ENCODE assay signal across 14 cellular contexts in the genomic region with DNA sequence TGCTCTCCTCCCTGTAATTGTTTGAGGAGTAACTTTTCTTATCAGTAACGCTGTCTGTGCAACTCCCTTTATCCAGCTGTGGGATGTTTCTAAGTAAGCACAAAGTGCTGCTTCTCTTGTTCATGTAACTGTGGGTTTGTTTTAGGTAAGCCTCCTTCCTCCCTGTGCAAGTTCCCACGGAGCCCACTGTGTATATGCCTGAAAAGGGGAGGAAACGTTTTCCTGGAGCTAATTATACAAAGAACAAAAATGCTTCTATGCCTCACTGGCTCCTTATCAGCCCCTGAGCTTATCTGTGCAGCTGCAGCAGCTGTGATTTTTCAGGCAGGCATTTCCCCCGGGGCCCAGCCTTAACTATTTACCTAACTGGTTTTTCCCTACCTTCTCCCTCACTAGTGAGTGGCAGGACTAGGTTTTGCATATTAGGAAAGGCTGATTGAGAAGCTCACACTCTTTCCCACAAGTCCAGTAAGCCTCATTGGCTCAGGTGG.
DNase-seq lines count a peak whose midpoint lies in the region; ATAC-seq, FAIRE-seq and TF ChIP-seq lines count a peak whose summit lies in the region.
"Had no signal": no experiment of that assay in that cellular context is flagged by ENCODE, and none has a peak within 500 bp of the region (broad histone marks: within the 10 kb centered on the region; RNA-seq: fewer than 3 reads in every experiment).

No MANE protein-coding gene starts in this region.

- 51 to 80% methylated on average over 1 to 3 of the region's 4 CpGs for WGBS in endodermal cell (ENCODE audit: insufficient coverage in 1 of 2, insufficient read length in 1 of 2), 2 experiments
- 0 to 1% methylated on average over 4 of the region's 4 CpGs for WGBS in pancreas, 2 donors

- peaks cover 6% of the 10 kb centered on the region for H3K4me1 ChIP-seq in endodermal cell (ENCODE audit: control insufficient read depth, insufficient read depth, low read length)
- peaks cover 0 to 7% (median 0%) of the 10 kb centered on the region in 3 donors for H3K4me1 ChIP-seq in pancreas
- H3K4me1 ChIP-seq: gastroesophageal sphincter, lower lobe of right lung had no signal

- H3K9me3 Mint-ChIP-seq in endodermal cell, result peaks cover 1% of the 10 kb centered on the region
- H3K9me3 Mint-ChIP-seq: activated CD4-positive, alpha-beta memory T cell treated with anti-CD3 and anti-CD28 coated beads, Interleukin-2, amount 10 ng/mL, durations not matched to agents 7 days and 5 days had no signal

- H3K27ac Mint-ChIP-seq in endodermal cell, result no peak overlapping the region
- H3K27ac Mint-ChIP-seq: activated CD4-positive, alpha-beta memory T cell treated with anti-CD3 and anti-CD28 coated beads, Interleukin-2, amount 10 ng/mL, durations not matched to agents 7 days and 5 days; activated naive CD8-positive, alpha-beta T cell had no signal

- DNase-seq in endodermal cell, result peak; percentile 60
- peak in 3 of 6 donors; percentile 26 to 42 (median 29) for DNase-seq in pancreas
- no peak for DNase-seq in mucosa of gallbladder (ENCODE audit: low spot score)
- DNase-seq in middle frontal gyrus (ENCODE audit: extremely low spot score, low spot score), result no peak
- no peak for DNase-seq in HTR-8/SVneo (ENCODE audit: insufficient read length, low spot score)
- DNase-seq: activated CD4-positive, alpha-beta memory T cell treated with anti-CD3 and anti-CD28 coated beads, Interleukin-2, amount 10 ng/mL, durations not matched to agents 7 days and 5 days; dermis blood vessel endothelial cell; lower lobe of right lung; NCI-H146; T-helper 2 cell had no signal

- no peaks in the 10 kb centered on the region for H3K36me3 Mint-ChIP-seq in endodermal cell (ENCODE audit: low read depth)
- H3K36me3 Mint-ChIP-seq: activated naive CD8-positive, alpha-beta T cell had no signal

- no peak overlapping the region for H3K9ac ChIP-seq in endodermal cell (ENCODE audit: extremely low read depth, low read length, poor library complexity, severe bottlenecking)

- TF ChIP-seq CTCF in endodermal cell (conservative IDR thresholded peaks at IDR 0.05) (no peak), pancreas (IDR thresholded peaks at IDR 0.05) (no peak)

- no peak for FAIRE-seq in pancreas (lab: Jason Lieb, UNC)
- FAIRE-seq in HTR-8/SVneo (lab: Jason Lieb, UNC), result no peak

- H3K27me3 Mint-ChIP-seq in endodermal cell (ENCODE audit: insufficient read depth), result no peaks in the 10 kb centered on the region
- H3K27me3 Mint-ChIP-seq: activated CD4-positive, alpha-beta memory T cell treated with anti-CD3 and anti-CD28 coated beads, Interleukin-2, amount 10 ng/mL, durations not matched to agents 7 days and 5 days; activated naive CD8-positive, alpha-beta T cell had no signal

- peaks cover 16% of the 10 kb centered on the region for H3K4me1 Mint-ChIP-seq in endodermal cell
- H3K4me1 Mint-ChIP-seq: activated CD4-positive, alpha-beta memory T cell treated with anti-CD3 and anti-CD28 coated beads, Interleukin-2, amount 10 ng/mL, durations not matched to agents 7 days and 5 days had no signal

- no peaks in the 10 kb centered on the region for H3K9me3 ChIP-seq in endodermal cell (ENCODE audit: control insufficient read depth, low read length)
- H3K9me3 ChIP-seq in pancreas, result no peaks in the 10 kb centered on the region
- H3K9me3 ChIP-seq: gastroesophageal sphincter, lower lobe of right lung had no signal

- no peak overlapping the region for H3K27ac ChIP-seq in endodermal cell (ENCODE audit: low read depth, low read length)
- no peak overlapping the region for H3K27ac ChIP-seq in pancreas
- H3K27ac ChIP-seq: gastroesophageal sphincter, lower lobe of right lung had no signal

- intact Hi-C loops in pancreas (cut with DNase I), result no loop called here

- H3K4me3 ChIP-seq in endodermal cell (ENCODE audit: low read length) (peak overlapping the region; percentile 26), pancreas (no peak overlapping the region)
- H3K4me3 ChIP-seq: gastroesophageal sphincter, lower lobe of right lung had no signal

- peak; percentile 35 for ATAC-seq in GM18868 (IDR thresholded peaks at IDR 0.05; ENCODE audit: unreplicated experiment)
- peak; percentile 35 for ATAC-seq in HG02798 (IDR thresholded peaks at IDR 0.05; ENCODE audit: poor library complexity, unreplicated experiment)
- peak; percentile 58 to 94 (median 82) for ATAC-seq in pancreas
- ATAC-seq: gastroesophageal sphincter, lower lobe of right lung had no signal

- H3K36me3 ChIP-seq in endodermal cell (ENCODE audit: control insufficient read depth, insufficient read depth, low read length) (no peaks in the 10 kb centered on the region), pancreas (no peaks in the 10 kb centered on the region)
- H3K36me3 ChIP-seq: gastroesophageal sphincter, lower lobe of right lung had no signal

- H3K27me3 ChIP-seq in endodermal cell (ENCODE audit: control insufficient read depth, insufficient read depth, low read length, poor library complexity, severe bottlenecking) (no peaks in the 10 kb centered on the region), pancreas (no peaks in the 10 kb centered on the region)
- H3K27me3 ChIP-seq: gastroesophageal sphincter had no signal

- H3K4me3 Mint-ChIP-seq in endodermal cell, result no peak overlapping the region
- H3K4me3 Mint-ChIP-seq: activated CD4-positive, alpha-beta memory T cell treated with anti-CD3 and anti-CD28 coated beads, Interleukin-2, amount 10 ng/mL, durations not matched to agents 7 days and 5 days; activated naive CD8-positive, alpha-beta T cell had no signal
